ENCODE assay signal across 14 cellular contexts in genomic region chr5:74647096-74647495, GRCh38. TPM values are rescaled to one million over a fixed set of nuclear protein-coding genes. Genes with fewer than 3 reads are reported as not detected.
DNase-seq lines count a peak whose midpoint lies in the region; ATAC-seq and TF ChIP-seq lines count a peak whose summit lies in the region.
"Had no signal": no experiment of that assay in that cellular context is flagged by ENCODE, and none has a peak within 500 bp of the region (broad histone marks: within the 10 kb centered on the region; RNA-seq: fewer than 3 reads in every experiment).

No MANE protein-coding gene starts in this region.

- no peak overlapping the region for H3K4me3 ChIP-seq in fibroblast of the aortic adventitia (ENCODE audit: low read depth, low read length)
- H3K4me3 ChIP-seq in spleen, result no peak overlapping the region
- H3K4me3 ChIP-seq: transverse colon had no signal

- TF ChIP-seq CTCF in fibroblast of the aortic adventitia (IDR thresholded peaks at IDR 0.05; ENCODE audit: insufficient read depth, low read length) (no peak), spleen (IDR thresholded peaks at IDR 0.05 in 8 of 11, conservative IDR thresholded peaks at IDR 0.05 in 3 of 11) (no peak)

- no peak overlapping the region for H3K27ac ChIP-seq in spleen
- H3K27ac ChIP-seq: transverse colon had no signal

- H3K9me3 ChIP-seq in spleen, result no peaks in the 10 kb centered on the region
- H3K9me3 ChIP-seq: transverse colon had no signal

- intact Hi-C loops in spleen (cut with DNase I; ENCODE audit: low total_unique reads), result loop anchor here (10.0 kb wide), 2 partner anchors 252 to 612 kb away; no protein-coding TSS in a partner anchor

- ATAC-seq in GM18867 (IDR thresholded peaks at IDR 0.05; ENCODE audit: unreplicated experiment), result no peak
- no peak for ATAC-seq in HG02840 (IDR thresholded peaks at IDR 0.05; ENCODE audit: low FRiP score, unreplicated experiment)
- ATAC-seq: PC-3, T-helper 17 cell had no signal

- H3K36me3 ChIP-seq in spleen, result no peaks in the 10 kb centered on the region
- H3K36me3 ChIP-seq: transverse colon had no signal

- 87 to 100% (median 91%) methylated on average over 1 of the region's 1 CpG for WGBS in spleen, 5 donors

- H3K4me1 ChIP-seq in spleen, result peaks cover 4 to 32% (median 21%) of the 10 kb centered on the region in 6 donors

- peak; percentile 62 for DNase-seq in DMS 273 (lab: John Stamatoyannopoulos, UW; ENCODE audit: unreplicated experiment)
- DNase-seq in NCI-H1105 (lab: John Stamatoyannopoulos, UW), result peak; percentile 67
- peak; percentile 94 for DNase-seq in NCI-H748 treated with DMSO at 0.1 percent for 48 hours (lab: John Stamatoyannopoulos, UW)
- DNase-seq in fibroblast of the aortic adventitia (ENCODE audit: low read depth), result peak; percentile 21
- DNase-seq in spleen, result no peak
- DNase-seq in dedifferentiated amniotic fluid mesenchymal stem cell (ENCODE audit: extremely low spot score), result no peak
- DNase-seq: activated CD4-positive, alpha-beta T cell treated with anti-CD3 and anti-CD28 coated beads for 48 hours; activated T-cell treated with anti-CD3 and anti-CD28 coated beads, Interleukin-2, amount 50 U/mL, for 1 hour; stimulated activated CD4-positive, alpha-beta T cell treated with anti-CD3 and anti-CD28 coated beads, Interleukin-2, amount 100 ng/mL, for 24 hours; T-helper 17 cell; transverse colon had no signal

- no peak for TF ChIP-seq POLR2A in spleen (IDR thresholded peaks at IDR 0.05)

- H3K27me3 ChIP-seq in spleen (replicated peaks in 1 of 7), result no peaks in the 10 kb centered on the region
- H3K27me3 ChIP-seq: transverse colon had no signal

RNA-seq across cellular contexts. Expression of gene ENC1, which starts 6.6 kb away (rescaled TPM):
- total RNA-seq in fibroblast of the aortic adventitia (ENCODE audit: low replicate concordance), result 9.2 and 21.0 TPM in 2 replicates
- 10 to 100 TPM in 6 of 7 donors, 1 to 10 TPM in 1; 5.4 to 19.5 (median 13.5) TPM for total RNA-seq in spleen
- polyA plus RNA-seq in spleen, result 10 to 100 TPM in 1 of 3 donors, 1 to 10 TPM in 2; 3.8 to 10.0 (median 7.4) TPM

RNA-seq across cellular contexts. Expression of gene HEXB, which starts 37.9 kb away (rescaled TPM):
- total RNA-seq in fibroblast of the aortic adventitia (ENCODE audit: low replicate concordance) (241 and 402 TPM in 2 replicates), spleen (100 to 1,000 TPM in 3 of 7 donors, 10 to 100 TPM in 4; 69.1 to 119 (median 94.3) TPM)
- polyA plus RNA-seq in spleen, result 10 to 100 TPM; 61.9 to 77.4 (median 70.8) TPM

Comparison
In these comparisons a context has a peak if more than half of its experiments do, and no peak if none do; other contexts are left out.
1. DNase-seq: peak in DMS 273 (single experiment), NCI-H1105 (single experiment), NCI-H748 treated with DMSO at 0.1 percent for 48 hours (single experiment) and fibroblast of the aortic adventitia (single experiment); none in spleen (single experiment) and dedifferentiated amniotic fluid mesenchymal stem cell (single experiment).